10 cellular contexts compared by ENCODE assay signal in the genomic region with DNA sequence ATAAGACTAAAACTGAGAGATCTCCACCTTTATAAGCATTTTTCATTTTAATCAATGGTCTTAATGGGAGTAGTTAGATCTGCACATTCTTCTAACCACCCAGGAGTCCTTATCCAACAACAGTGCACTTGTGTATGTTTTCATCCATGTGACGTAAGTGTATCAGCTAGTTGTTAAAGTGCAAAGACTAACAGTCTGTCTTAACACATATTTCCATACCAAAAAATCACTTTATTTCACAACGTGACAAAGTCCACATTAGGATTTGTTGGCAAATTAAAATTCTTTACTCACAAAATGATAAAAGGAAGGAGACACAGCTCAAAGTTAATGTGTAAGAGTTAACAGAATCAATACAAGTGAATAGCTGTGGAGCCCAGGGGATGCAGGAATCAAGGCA. TPM values are rescaled to one million over a fixed set of nuclear protein-coding genes. Genes with fewer than 3 reads are reported as not detected.
DNase-seq lines count a peak whose midpoint lies in the region; ATAC-seq and TF ChIP-seq lines count a peak whose summit lies in the region.
"Had no signal": no experiment of that assay in that cellular context is flagged by ENCODE, and none has a peak within 500 bp of the region (broad histone marks: within the 10 kb centered on the region; RNA-seq: fewer than 3 reads in every experiment).

No MANE protein-coding gene starts in this region.

- POLR2A ChIA-PET in T-cell (lab: Charles Lee): no interaction called here

- intact Hi-C loops in heart right ventricle (cut with DNase I) (loop anchor here in 3 of 10 donors (5.0 to 10.0 kb wide), 2 partner anchors 653 to 655 kb away; partner anchors contain the start of gene NIPSNAP3A (in 3 of the 3)), cardiac septum (cut with DNase I) (no loop called here)

- H3K9me3 Mint-ChIP-seq in T-cell (no peaks in the 10 kb centered on the region), immature natural killer cell (no peaks in the 10 kb centered on the region)

- H3K4me3 Mint-ChIP-seq in T-cell (peak overlapping the region; percentile 44 to 100 (median 100)), immature natural killer cell (peak overlapping the region in 4 of 5 donors; percentile 9 to 48 (median 30))

- H3K4me1 ChIP-seq in heart right ventricle (peaks cover 4 to 39% (median 24%) of the 10 kb centered on the region in 9 donors), urinary bladder (ENCODE audit: insufficient read depth) (no peaks in the 10 kb centered on the region)

- H3K27ac ChIP-seq in heart right ventricle (peak overlapping the region in 8 of 10 donors; percentile 74 to 99 (median 96)), urinary bladder (ENCODE audit: low read depth) (peak overlapping the region; percentile 10)

- H3K36me3 ChIP-seq in heart right ventricle (no peaks in the 10 kb centered on the region), urinary bladder (ENCODE audit: insufficient read depth) (no peaks in the 10 kb centered on the region)

- H3K36me3 Mint-ChIP-seq in T-cell (no peaks in the 10 kb centered on the region), immature natural killer cell (no peaks in the 10 kb centered on the region)

- in situ Hi-C loops in GM13976 (cut with MboI; ENCODE audit: low sequenced_read_pairs, unreplicated experiment): no loop called here

- CTCF ChIA-PET in T-cell (lab: Charles Lee): no interaction called here

- H3K9me3 ChIP-seq in heart right ventricle: no peaks in the 10 kb centered on the region
- H3K9me3 ChIP-seq: HAP-1 had no signal

- 44 to 45% methylated on average over 2 of the region's 2 CpGs for WGBS in heart right ventricle, 2 donors
- 44% methylated on average over 2 of the region's 2 CpGs for WGBS in urinary bladder

- H3K27me3 Mint-ChIP-seq in T-cell (peaks cover 3 to 4% of the 10 kb centered on the region in 2 donors), immature natural killer cell (ENCODE audit: low read depth in 3 of 3) (peaks cover 0 to 20% (median 12%) of the 10 kb centered on the region in 3 donors)

- TF ChIP-seq CTCF in heart right ventricle (IDR thresholded peaks at IDR 0.05) (no peak), GM13976 (IDR thresholded peaks at IDR 0.05; ENCODE audit: borderline replicate concordance, control extremely low read depth, extremely low read depth, insufficient read depth, missing control alignments) (no peak)

- no peak for ATAC-seq in heart right ventricle
- no peak for ATAC-seq in T-cell (replicated peaks in 1 of 4)

- H3K27me3 ChIP-seq in heart right ventricle: no peaks in the 10 kb centered on the region

- H3K4me1 Mint-ChIP-seq in T-cell (peaks cover 50 to 51% (median 50%) of the 10 kb centered on the region in 3 donors), immature natural killer cell (peaks cover 27 to 58% of the 10 kb centered on the region in 2 donors)

- no peak overlapping the region for H3K4me3 ChIP-seq in heart right ventricle
- H3K4me3 ChIP-seq in urinary bladder (ENCODE audit: low read depth, low read length): no peak overlapping the region

- DNase-seq in heart right ventricle (no peak), cardiac septum (ENCODE audit: low spot score) (no peak), T-cell (no peak), immature natural killer cell (no peak), GM13976 (ENCODE audit: low spot score) (no peak), NCI-H1930 (lab: John Stamatoyannopoulos, UW) (no peak), MV-4-11 (lab: John Stamatoyannopoulos, UW) (no peak)
- DNase-seq: occipital lobe had no signal

- H3K27ac Mint-ChIP-seq in T-cell (no peak overlapping the region), immature natural killer cell (peak overlapping the region in 1 of 6 donors; percentile 29)

RNA-seq across cellular contexts. Expression of gene SMC2, which starts 1.9 kb away (rescaled TPM):
- total RNA-seq in heart right ventricle (10 to 100 TPM in 8 of 10 donors, 1 to 10 TPM in 2; 7.6 to 22.2 (median 15.2) TPM), cardiac septum (8.4 TPM), T-cell (10 to 100 TPM in 2 of 5 donors, 1 to 10 TPM in 3; 5.2 to 12.6 (median 9.1) TPM), urinary bladder (33.8 TPM)
- polyA plus RNA-seq in heart right ventricle (1 to 10 TPM; 1.9 to 4.0 TPM), immature natural killer cell (10 to 100 TPM in 1 of 3 donors, 1 to 10 TPM in 2; 1.2 to 23.8 (median 6.8) TPM), urinary bladder (5.7 TPM)
